ENCODE assay signal across 17 cellular contexts in genomic region chr15:68379759-68380290, GRCh38. TPM values are rescaled to one million over a fixed set of nuclear protein-coding genes. Genes with fewer than 3 reads are reported as not detected.
DNase-seq lines count a peak whose midpoint lies in the region; ATAC-seq and TF ChIP-seq lines count a peak whose summit lies in the region.
"Had no signal": no experiment of that assay in that cellular context is flagged by ENCODE, and none has a peak within 500 bp of the region (broad histone marks: within the 10 kb centered on the region; RNA-seq: fewer than 3 reads in every experiment).

No MANE protein-coding gene starts in this region.

- in situ Hi-C loops in KBM-7 (cut with MboI; ENCODE audit: low pct_unique_long_range_greater_than_20kb, low sequenced_read_pairs): no loop called here

- no peaks in the 10 kb centered on the region for H3K27me3 Mint-ChIP-seq in activated CD4-positive, alpha-beta T cell treated with anti-CD3 and anti-CD28 coated beads for 36 hours
- H3K27me3 Mint-ChIP-seq in chondrocyte (ENCODE audit: low read depth): no peaks in the 10 kb centered on the region
- H3K27me3 Mint-ChIP-seq in nephron (ENCODE audit: low read depth): peaks cover 3% of the 10 kb centered on the region
- H3K27me3 Mint-ChIP-seq: activated naive CD4-positive, alpha-beta T cell treated with anti-CD3 and anti-CD28 coated beads, Interleukin-2, amount 50 U/mL, for 24 hours had no signal

- POLR2A ChIA-PET in activated CD4-positive, alpha-beta T cell treated with anti-CD3 and anti-CD28 coated beads for 36 hours (lab: Charles Lee): interaction anchor here (0.9 kb wide), 1 partner anchor 73 kb away, joined by 3 read pairs; no protein-coding TSS in a partner anchor

- H3K4me1 Mint-ChIP-seq in activated CD4-positive, alpha-beta T cell treated with anti-CD3 and anti-CD28 coated beads for 36 hours: peaks cover 14% of the 10 kb centered on the region
- H3K4me1 Mint-ChIP-seq in chondrocyte (ENCODE audit: low read depth) (peaks cover 91% of the 10 kb centered on the region), nephron (peaks cover 41% of the 10 kb centered on the region)

- no peak for DNase-seq in activated CD4-positive, alpha-beta T cell treated with anti-CD3 and anti-CD28 coated beads for 36 hours
- DNase-seq in activated CD4-positive, alpha-beta T cell treated with anti-CD3 and anti-CD28 coated beads for 1 hour: no peak
- DNase-seq in KBM-7 (peak; percentile 41), chondrocyte (ENCODE audit: low spot score) (no peak), NOMO-1 treated with DMSO at 0.1 percent for 48 hours (lab: John Stamatoyannopoulos, UW; ENCODE audit: unreplicated experiment) (no peak), NCI-H345 (lab: John Stamatoyannopoulos, UW) (no peak), SKM-1 (lab: John Stamatoyannopoulos, UW; ENCODE audit: unreplicated experiment) (no peak)
- DNase-seq: caudate nucleus; NCI-H1694 treated with DMSO at 0.1 percent for 48 hours; NCI-H446; right lobe of liver; stimulated activated CD4-positive, alpha-beta T cell treated with anti-CD3 and anti-CD28 coated beads, Interleukin-2, amount 100 ng/mL, for 24 hours had no signal

- CTCF ChIA-PET in activated CD4-positive, alpha-beta T cell treated with anti-CD3 and anti-CD28 coated beads for 36 hours (lab: Charles Lee): interaction anchor here (0.6 to 3.0 kb wide), 5 partner anchors 43 to 127 kb away, joined by 3 to 17 read pairs (median 3); no protein-coding TSS in a partner anchor

- H3K27ac Mint-ChIP-seq in activated CD4-positive, alpha-beta T cell treated with anti-CD3 and anti-CD28 coated beads for 36 hours: peak overlapping the region; percentile 4
- peak overlapping the region; percentile 89 for H3K27ac Mint-ChIP-seq in chondrocyte (ENCODE audit: unreplicated experiment)
- H3K27ac Mint-ChIP-seq in nephron: peak overlapping the region; percentile 83 to 97 (median 96)
- H3K27ac Mint-ChIP-seq: activated naive CD4-positive, alpha-beta T cell treated with anti-CD3 and anti-CD28 coated beads, Interleukin-2, amount 50 U/mL, for 24 hours; CD8-positive, alpha-beta T cell; endodermal cell had no signal

- TF ChIP-seq CTCF in chondrocyte (IDR thresholded peaks at IDR 0.05) (no peak), nephron (IDR thresholded peaks at IDR 0.05; ENCODE audit: unreplicated experiment in 3 of 3) (no peak)

- intact Hi-C loops in activated CD4-positive, alpha-beta T cell treated with anti-CD3 and anti-CD28 coated beads for 36 hours (cut with DNase I, micrococcal nuclease): no loop called here

- no peak overlapping the region for H3K4me3 Mint-ChIP-seq in activated CD4-positive, alpha-beta T cell treated with anti-CD3 and anti-CD28 coated beads for 36 hours
- no peak overlapping the region for H3K4me3 Mint-ChIP-seq in chondrocyte (ENCODE audit: unreplicated experiment)
- H3K4me3 Mint-ChIP-seq in nephron: peak overlapping the region in 1 of 3 experiments; percentile 20
- H3K4me3 Mint-ChIP-seq: activated naive CD4-positive, alpha-beta T cell treated with anti-CD3 and anti-CD28 coated beads, Interleukin-2, amount 50 U/mL, for 24 hours; CD8-positive, alpha-beta T cell; endodermal cell had no signal

- H3K36me3 Mint-ChIP-seq in activated CD4-positive, alpha-beta T cell treated with anti-CD3 and anti-CD28 coated beads for 36 hours (ENCODE audit: low read depth): no peaks in the 10 kb centered on the region
- H3K36me3 Mint-ChIP-seq in chondrocyte (ENCODE audit: low read depth) (peaks cover 55% of the 10 kb centered on the region), nephron (ENCODE audit: low read depth) (no peaks in the 10 kb centered on the region)
- H3K36me3 Mint-ChIP-seq: activated naive CD4-positive, alpha-beta T cell treated with anti-CD3 and anti-CD28 coated beads, Interleukin-2, amount 50 U/mL, for 24 hours; CD8-positive, alpha-beta T cell had no signal

- peak; percentile 55 for ATAC-seq in activated CD4-positive, alpha-beta T cell treated with anti-CD3 and anti-CD28 coated beads for 36 hours
- ATAC-seq: CD8-positive, alpha-beta T cell; gastroesophageal sphincter; right lobe of liver had no signal

- peaks cover 3% of the 10 kb centered on the region for H3K9me3 Mint-ChIP-seq in activated CD4-positive, alpha-beta T cell treated with anti-CD3 and anti-CD28 coated beads for 36 hours (ENCODE audit: low read depth)
- H3K9me3 Mint-ChIP-seq in chondrocyte (ENCODE audit: low read depth) (peaks cover 4% of the 10 kb centered on the region), nephron (no peaks in the 10 kb centered on the region)
- H3K9me3 Mint-ChIP-seq: activated naive CD4-positive, alpha-beta T cell treated with anti-CD3 and anti-CD28 coated beads, Interleukin-2, amount 50 U/mL, for 24 hours; CD8-positive, alpha-beta T cell had no signal

RNA-seq across cellular contexts. Expression of gene ITGA11, which starts 52.1 kb away (rescaled TPM):
- total RNA-seq in activated CD4-positive, alpha-beta T cell treated with anti-CD3 and anti-CD28 coated beads for 36 hours: 1 to 10 TPM; 2.9 to 3.2 TPM
- total RNA-seq in chondrocyte: 965 to 1,105 TPM (median 1,092 TPM) in 3 replicates
- total RNA-seq: CD8-positive, alpha-beta T cell had no signal

Comparison
In these comparisons a context has a peak if more than half of its experiments do, and no peak if none do; other contexts are left out.
1. H3K27ac Mint-ChIP-seq: peak in every context shown above with its lines; median percentile 96 in nephron; 89 in chondrocyte; 4 in activated CD4-positive, alpha-beta T cell treated with anti-CD3 and anti-CD28 coated beads for 36 hours.
2. RNA of gene ITGA11, which starts 52.1 kb away (total RNA-seq): 965 to 1,105 TPM in chondrocyte; 2.9 to 3.2 TPM in activated CD4-positive, alpha-beta T cell treated with anti-CD3 and anti-CD28 coated beads for 36 hours; every median in the first group is over 100 times any median in the second.